Comparison of ENCODE assay signal across 1 cellular context in genomic region chr14:81478446-81478845, GRCh38.
TF ChIP-seq lines count a peak whose summit lies in the region.

No MANE protein-coding gene starts in this region.

TF ChIP-seq in GM12878, 131 proteins besides CTCF, POLR2A, EP300 and RAD21:
- TF ChIP-seq SP1 (IDR thresholded peaks at IDR 0.05; ENCODE audit: low read depth, low read length), result no peak
- TF ChIP-seq MTA2 (IDR thresholded peaks at IDR 0.05; ENCODE audit: low read depth), result peak; percentile 37; the same call in 1 of the 2 replicates
